Comparison of ENCODE assay signal across 8 cellular contexts in genomic region chr12:120316798-120317257, GRCh38. TPM values are rescaled to one million over a fixed set of nuclear protein-coding genes. Genes with fewer than 3 reads are reported as not detected.
DNase-seq lines count a peak whose midpoint lies in the region; ATAC-seq and TF ChIP-seq lines count a peak whose summit lies in the region.

No MANE protein-coding gene starts in this region.

- TF ChIP-seq CTCF in C4-2B (conservative IDR thresholded peaks at IDR 0.05) (no peak), MM.1S (IDR thresholded peaks at IDR 0.05; ENCODE audit: low read length) (no peak), dorsolateral prefrontal cortex (IDR thresholded peaks at IDR 0.05 in 54 of 56, conservative IDR thresholded peaks at IDR 0.05 in 2 of 56; ENCODE audit: low read depth in 1 of 56, partially characterized antibody in 56 of 56) (no peak)

- H3K79me2 ChIP-seq in MM.1S (ENCODE audit: low read length): no peaks in the 10 kb centered on the region

- H3K4me1 ChIP-seq in MM.1S (ENCODE audit: low read length): no peaks in the 10 kb centered on the region

- peaks cover 0 to 3% (median 0%) of the 10 kb centered on the region in 9 donors for H3K9me3 Mint-ChIP-seq in naive thymus-derived CD8-positive, alpha-beta T cell

- H3K27ac Mint-ChIP-seq in naive thymus-derived CD8-positive, alpha-beta T cell: peak overlapping the region; percentile 90 to 98 (median 97)

- peak overlapping the region; percentile 61 for H2AFZ ChIP-seq in MM.1S (ENCODE audit: low read length)

- H3K36me3 Mint-ChIP-seq in naive thymus-derived CD8-positive, alpha-beta T cell: no peaks in the 10 kb centered on the region

- DNase-seq in MM.1S: no peak
- DNase-seq in dorsolateral prefrontal cortex: no peak
- no peak for DNase-seq in naive thymus-derived CD8-positive, alpha-beta T cell
- no peak for DNase-seq in NCI-H1105 (lab: John Stamatoyannopoulos, UW)
- DNase-seq in NCI-H187 (lab: John Stamatoyannopoulos, UW): no peak

- H3K27me3 ChIP-seq in MM.1S (replicated peaks; ENCODE audit: insufficient read depth, low read length): no peaks in the 10 kb centered on the region
- no peaks in the 10 kb centered on the region for H3K27me3 ChIP-seq in dorsolateral prefrontal cortex

- H4K20me1 ChIP-seq in MM.1S (ENCODE audit: insufficient read depth, low read length): no peaks in the 10 kb centered on the region

- POLR2A ChIA-PET in naive thymus-derived CD8-positive, alpha-beta T cell (lab: Charles Lee): interaction anchor here (0.7 to 3.6 kb wide), 9 partner anchors 9 to 116 kb away, joined by 3 to 46 read pairs (median 4); partner anchors contain the start of genes PXN, RNU4-1, RNU4-2 and RPLP0

- peak overlapping the region; percentile 68 for H3K4me3 ChIP-seq in MM.1S (ENCODE audit: low read length)
- peak overlapping the region; percentile 55 to 85 (median 73) for H3K4me3 ChIP-seq in dorsolateral prefrontal cortex

- no peaks in the 10 kb centered on the region for H3K9me3 ChIP-seq in MM.1S (replicated peaks; ENCODE audit: insufficient read depth, low read length)

- no peak for ATAC-seq in naive thymus-derived CD8-positive, alpha-beta T cell
- ATAC-seq in GM18511 (IDR thresholded peaks at IDR 0.05; ENCODE audit: unreplicated experiment) (no peak), HG02938 (IDR thresholded peaks at IDR 0.05; ENCODE audit: unreplicated experiment) (no peak)

- peaks cover 5 to 15% (median 13%) of the 10 kb centered on the region in 4 donors for H3K4me1 Mint-ChIP-seq in naive thymus-derived CD8-positive, alpha-beta T cell

- intact Hi-C loops in dorsolateral prefrontal cortex (cut with DNase I): loop anchor here (1.0 to 2.0 kb wide), 2 partner anchors 14 to 15 kb away; partner anchors contain the start of gene SIRT4 (in 2 of the 2)

- peak overlapping the region; percentile 81 for H3K9ac ChIP-seq in MM.1S (ENCODE audit: low read length)

- no peaks in the 10 kb centered on the region for H3K36me3 ChIP-seq in MM.1S (replicated peaks; ENCODE audit: insufficient read depth, low read length)

- H3K4me3 Mint-ChIP-seq in naive thymus-derived CD8-positive, alpha-beta T cell: peak overlapping the region; percentile 86 to 95 (median 92)

- H3K27me3 Mint-ChIP-seq in naive thymus-derived CD8-positive, alpha-beta T cell: no peaks in the 10 kb centered on the region

- no peaks in the 10 kb centered on the region for H3K9me2 ChIP-seq in MM.1S (replicated peaks; ENCODE audit: insufficient read depth, low read length)

- no peaks in the 10 kb centered on the region for H3F3A ChIP-seq in MM.1S (ENCODE audit: insufficient read depth, low read length)

- peak overlapping the region; percentile 89 for H3K4me2 ChIP-seq in MM.1S (ENCODE audit: low read depth, low read length)

- H3K27ac ChIP-seq in C4-2B (peak overlapping the region; percentile 80), MM.1S (ENCODE audit: low read length) (peak overlapping the region; percentile 39; the same call in 1 of the 2 replicates), dorsolateral prefrontal cortex (peak overlapping the region; percentile 8 to 96 (median 87))

RNA-seq across cellular contexts. Expression of gene PLA2G1B, which starts 10.8 kb away (rescaled TPM):
- 1 to 10 TPM in 2 of 120 experiments, not detected in 118; 1.3 to 1.9 TPM for total RNA-seq in dorsolateral prefrontal cortex
- not detected for total RNA-seq in naive thymus-derived CD8-positive, alpha-beta T cell
- polyA plus RNA-seq in naive thymus-derived CD8-positive, alpha-beta T cell: under 1 TPM; 0.40 to 0.77 (median 0.75) TPM

RNA-seq across cellular contexts. Expression of gene SIRT4, which starts 14.7 kb away (rescaled TPM):
- total RNA-seq in dorsolateral prefrontal cortex: 10 to 100 TPM in 10 of 120 experiments, 1 to 10 TPM in 110; 1.9 to 15.5 (median 6.3) TPM
- total RNA-seq in naive thymus-derived CD8-positive, alpha-beta T cell: 1 to 10 TPM; 2.4 to 4.1 TPM
- polyA plus RNA-seq in naive thymus-derived CD8-positive, alpha-beta T cell: 1 to 10 TPM; 1.9 to 3.2 (median 2.2) TPM

RNA-seq across cellular contexts. Expression of gene RNU4-1, which starts 23.8 kb away (rescaled TPM):
- total RNA-seq in dorsolateral prefrontal cortex: 1,000 to 10,000 TPM in 110 of 120 experiments, 100 to 1,000 TPM in 10; 125 to 4,648 (median 2,054) TPM
- total RNA-seq in naive thymus-derived CD8-positive, alpha-beta T cell: 100 to 1,000 TPM; 519 to 934 TPM
- polyA plus RNA-seq in naive thymus-derived CD8-positive, alpha-beta T cell: not detected

RNA-seq across cellular contexts. Expression of gene RNU4-2, which starts 25.1 kb away (rescaled TPM):
- over 10,000 TPM in 111 of 120 experiments, 1,000 to 10,000 TPM in 9; 2,947 to 35,484 (median 19,179) TPM for total RNA-seq in dorsolateral prefrontal cortex
- total RNA-seq in naive thymus-derived CD8-positive, alpha-beta T cell: 1,000 to 10,000 TPM; 4,355 to 8,006 TPM
- polyA plus RNA-seq in naive thymus-derived CD8-positive, alpha-beta T cell: 10 to 100 TPM in 1 of 3 donors, not detected in 2; 79.6 TPM

RNA-seq across cellular contexts. Expression of gene PXN, which starts 51.3 kb away (rescaled TPM):
- total RNA-seq in dorsolateral prefrontal cortex: 10 to 100 TPM; 15.7 to 57.9 (median 32.8) TPM
- total RNA-seq in naive thymus-derived CD8-positive, alpha-beta T cell: 10 to 100 TPM; 93.9 to 96.6 TPM
- polyA plus RNA-seq in naive thymus-derived CD8-positive, alpha-beta T cell: 10 to 100 TPM; 64.3 to 95.6 (median 80.4) TPM
